10 cellular contexts compared by ENCODE assay signal in the genomic region with DNA sequence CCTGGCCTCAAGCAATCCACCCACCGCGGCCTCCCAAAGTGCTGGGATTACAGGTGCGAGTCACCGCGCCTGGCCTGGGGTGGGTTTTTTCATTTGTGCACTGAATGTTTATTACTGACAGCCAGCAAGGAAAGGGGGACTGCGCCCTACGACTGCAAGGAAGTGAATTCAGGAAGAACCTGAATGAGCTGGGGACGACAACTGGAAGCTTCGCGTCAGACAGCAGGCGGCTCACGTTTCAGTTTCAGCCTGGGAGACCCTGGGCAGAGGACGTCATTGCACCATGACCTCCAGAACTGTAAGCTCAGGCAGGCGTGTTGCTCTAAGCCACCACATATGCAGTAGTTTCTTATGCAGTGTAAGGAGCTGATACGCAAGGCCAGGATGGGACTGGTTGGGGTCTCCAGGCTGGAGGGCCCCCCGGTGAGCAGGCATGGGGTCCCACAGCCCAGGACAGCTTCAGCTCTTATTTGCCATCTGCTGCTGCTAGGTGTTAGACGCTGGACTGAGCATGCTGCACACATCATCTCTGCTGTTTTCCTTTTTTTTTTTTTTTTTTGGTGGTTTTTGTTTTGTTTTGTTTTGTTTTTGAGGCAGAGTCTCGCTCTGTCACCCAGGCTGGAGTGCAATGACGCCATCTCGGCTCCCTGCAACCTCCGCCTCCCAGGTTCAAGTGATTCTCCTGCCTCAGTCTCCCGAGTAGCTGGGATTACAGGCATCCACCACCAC.
A peak's percentile ranks its signal among the peaks of the same experiment; 100 is the strongest.
DNase-seq lines count a peak whose midpoint lies in the region; ATAC-seq and TF ChIP-seq lines count a peak whose summit lies in the region.
"Had no signal": no experiment of that assay in that cellular context is flagged by ENCODE, and none has a peak within 500 bp of the region (broad histone marks: within the 10 kb centered on the region; RNA-seq: fewer than 3 reads in every experiment).

No MANE protein-coding gene starts in this region.

- DNase-seq in NCI-H2171 treated with DMSO at 0.1 percent for 48 hours (lab: John Stamatoyannopoulos, UW) (peak; percentile 81), NCI-H2171 (lab: John Stamatoyannopoulos, UW) (no peak), astrocyte of the hippocampus (ENCODE audit: low read depth, low spot score) (peak; percentile 37), right lobe of liver (no peak), NCI-H2227 (lab: John Stamatoyannopoulos, UW; ENCODE audit: unreplicated experiment) (no peak)
- DNase-seq in stimulated activated naive CD8-positive, alpha-beta T cell treated with anti-CD3 and anti-CD28 coated beads, Interleukin-15, Interleukin-2, amounts not matched to agents 100 U/mL and 50 U/mL, for 24 hours = no peak
- DNase-seq: ACHN, NCI-H1930 had no signal

- H3K36me3 ChIP-seq in right lobe of liver (no peaks in the 10 kb centered on the region), thymus (ENCODE audit: control insufficient read depth, insufficient read depth) (no peaks in the 10 kb centered on the region)

- no peaks in the 10 kb centered on the region for H3K27me3 ChIP-seq in right lobe of liver
- no peaks in the 10 kb centered on the region for H3K27me3 ChIP-seq in thymus (ENCODE audit: control insufficient read depth, insufficient read depth)

- intact Hi-C loops in right lobe of liver (cut with DNase I) = loop anchor here in 1 of 2 donors (5.0 kb wide), 1 partner anchor 55 kb away; no protein-coding TSS in a partner anchor

- peak; percentile 17 for TF ChIP-seq POLR2A in right lobe of liver (IDR thresholded peaks at IDR 0.05)

- 69% methylated on average over 9 of the region's 22 CpGs for WGBS in right lobe of liver (ENCODE audit: insufficient coverage, low coverage, low lambda C conversion rate, missing lambda C conversion rate)
- WGBS in thymus = 95% methylated on average over 22 of the region's 22 CpGs

- H3K4me1 ChIP-seq in right lobe of liver (peaks cover 0 to 61% (median 31%) of the 10 kb centered on the region in 4 donors), thymus (ENCODE audit: control insufficient read depth, insufficient read depth, low read length) (peaks cover 10% of the 10 kb centered on the region)

- H3K9me3 ChIP-seq in right lobe of liver = no peaks in the 10 kb centered on the region
- no peaks in the 10 kb centered on the region for H3K9me3 ChIP-seq in thymus (ENCODE audit: control insufficient read depth)

- ATAC-seq in right lobe of liver (no peak), HG02678 (IDR thresholded peaks at IDR 0.05; ENCODE audit: unreplicated experiment) (no peak)
- no peak for ATAC-seq in stimulated activated naive CD8-positive, alpha-beta T cell treated with anti-CD3 and anti-CD28 coated beads, Interleukin-15, Interleukin-2, amounts not matched to agents 100 U/mL and 50 U/mL, for 24 hours

- peak overlapping the region; percentile 53 to 98 (median 93) for H3K27ac ChIP-seq in right lobe of liver
- H3K27ac ChIP-seq in thymus (ENCODE audit: low read depth) = peak overlapping the region; percentile 64

- H3K4me3 ChIP-seq in right lobe of liver = no peak overlapping the region
- no peak overlapping the region for H3K4me3 ChIP-seq in thymus (ENCODE audit: low read length)

- no peak for TF ChIP-seq CTCF in right lobe of liver (IDR thresholded peaks at IDR 0.05)

Comparison
In these comparisons a context has a peak if more than half of its experiments do, and no peak if none do; other contexts are left out.
1. DNase-seq: peak in NCI-H2171 treated with DMSO at 0.1 percent for 48 hours (single experiment) and astrocyte of the hippocampus (single experiment); none in NCI-H2171 (single experiment), right lobe of liver (0 of 3), NCI-H2227 (single experiment) and stimulated activated naive CD8-positive, alpha-beta T cell treated with anti-CD3 and anti-CD28 coated beads, Interleukin-15, Interleukin-2, amounts not matched to agents 100 U/mL and 50 U/mL, for 24 hours (single experiment).